Comparison of ENCODE assay signal across 1 cellular context in the genomic region with DNA sequence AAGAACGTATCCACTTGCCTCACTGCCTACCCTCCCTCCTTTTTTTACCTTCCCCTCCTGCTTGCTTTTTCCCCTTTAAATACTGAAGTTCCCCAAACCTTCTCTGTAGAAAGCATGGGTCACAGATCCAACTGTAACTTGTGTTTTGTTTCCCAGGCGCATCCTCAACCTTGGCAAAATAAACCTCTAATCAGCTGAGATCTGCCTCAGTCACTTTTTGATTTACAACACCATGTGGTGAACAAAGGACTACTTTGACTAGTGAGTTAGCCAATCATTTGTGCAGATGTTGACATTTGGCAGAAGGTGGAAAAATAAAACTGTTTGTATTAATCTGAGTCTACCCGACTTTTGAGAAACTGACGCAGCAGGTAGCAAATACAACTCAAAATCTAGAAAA.
TF ChIP-seq lines count a peak whose summit lies in the region.

No MANE protein-coding gene starts in this region.

TF ChIP-seq in K562, 482 proteins besides CTCF, POLR2A, EP300 and RAD21:
- TF ChIP-seq, protein P1, sequence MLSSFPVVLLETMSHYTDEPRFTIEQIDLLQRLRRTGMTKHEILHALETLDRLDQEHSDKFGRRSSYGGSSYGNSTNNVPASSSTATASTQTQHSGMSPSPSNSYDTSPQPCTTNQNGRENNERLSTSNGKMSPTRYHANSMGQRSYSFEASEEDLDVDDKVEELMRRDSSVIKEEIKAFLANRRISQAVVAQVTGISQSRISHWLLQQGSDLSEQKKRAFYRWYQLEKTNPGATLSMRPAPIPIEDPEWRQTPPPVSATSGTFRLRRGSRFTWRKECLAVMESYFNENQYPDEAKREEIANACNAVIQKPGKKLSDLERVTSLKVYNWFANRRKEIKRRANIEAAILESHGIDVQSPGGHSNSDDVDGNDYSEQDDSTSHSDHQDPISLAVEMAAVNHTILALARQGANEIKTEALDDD (IDR thresholded peaks at IDR 0.05), result peak; percentile 35; the same call in 1 of the 2 replicates
- TF ChIP-seq ZNF79 (CRISPR knock-in tag; IDR thresholded peaks at IDR 0.05; ENCODE audit: low read depth), result no peak
- TF ChIP-seq CEBPB (tag; IDR thresholded peaks at IDR 0.05), result peak; percentile 41; the same call in 1 of the 2 replicates
- no peak for TF ChIP-seq ZNF785 (CRISPR knock-in tag; IDR thresholded peaks at IDR 0.05)
- TF ChIP-seq ZNF766 (CRISPR knock-in tag; conservative IDR thresholded peaks at IDR 0.05), result peak; percentile 99
- no peak for TF ChIP-seq PBX2 (CRISPR knock-in tag; IDR thresholded peaks at IDR 0.05; ENCODE audit: low read depth)
- peak; percentile 86 for TF ChIP-seq PBX2 (tag; conservative IDR thresholded peaks at IDR 0.05; ENCODE audit: low read depth)
- no peak for TF ChIP-seq ZNF696 (CRISPR knock-in tag; conservative IDR thresholded peaks at IDR 0.05)
- peak; percentile 88 for TF ChIP-seq PKNOX1 (IDR thresholded peaks at IDR 0.05)
- 0 out of 4 replicates have a peak, but pooled peaks of 1 of the 2 experiments have one; percentile 19 for TF ChIP-seq HDAC1 (IDR thresholded peaks at IDR 0.05)
- peak; percentile 93 for TF ChIP-seq MEIS2 (IDR thresholded peaks at IDR 0.05; ENCODE audit: partially characterized antibody)
